12 cellular contexts compared by ENCODE assay signal in genomic region chr16:72198021-72198420, GRCh38. TPM values are rescaled to one million over a fixed set of nuclear protein-coding genes. Genes with fewer than 3 reads are reported as not detected.
A peak's percentile ranks its signal among the peaks of the same experiment; 100 is the strongest.
DNase-seq lines count a peak whose midpoint lies in the region; ATAC-seq and TF ChIP-seq lines count a peak whose summit lies in the region.
"Had no signal": no experiment of that assay in that cellular context is flagged by ENCODE, and none has a peak within 500 bp of the region (broad histone marks: within the 10 kb centered on the region; RNA-seq: fewer than 3 reads in every experiment).

No MANE protein-coding gene starts in this region.

- POLR2A ChIA-PET in BJ (lab: Charles Lee): no interaction called here

- CTCF ChIA-PET in BJ (lab: Yijun Ruan, JAX): interaction anchor here (1.3 to 1.5 kb wide), 3 partner anchors 8 to 12 kb away, joined by 3 to 4 read pairs (median 3); no protein-coding TSS in a partner anchor

- no peaks in the 10 kb centered on the region for H3K27me3 ChIP-seq in BJ (ENCODE audit: control insufficient read depth, insufficient read depth, low read length)
- H3K27me3 ChIP-seq: breast epithelium had no signal

- no peak overlapping the region for H3K4me3 ChIP-seq in BJ (ENCODE audit: low read depth, low read length)
- H3K4me3 ChIP-seq: breast epithelium, HAP-1 had no signal

- DNase-seq in BJ (ENCODE audit: low read depth) (peak; percentile 37), NCI-H1436 (lab: John Stamatoyannopoulos, UW) (peak; percentile 71), caudate nucleus (lab: John Stamatoyannopoulos, UW) (peak in 51 of 61 donors; percentile 10 to 96 (median 65)), myocyte (ENCODE audit: low read depth) (peak; percentile 54), T1000 (lab: John Stamatoyannopoulos, UW) (no peak)
- DNase-seq: Kasumi-1, T-helper 9 cell had no signal

- ATAC-seq in GM19035 (IDR thresholded peaks at IDR 0.05; ENCODE audit: unreplicated experiment) (no peak), GM21381 (IDR thresholded peaks at IDR 0.05; ENCODE audit: unreplicated experiment) (no peak), GM18517 (IDR thresholded peaks at IDR 0.05; ENCODE audit: unreplicated experiment) (no peak)

- H3K36me3 ChIP-seq in BJ (ENCODE audit: control insufficient read depth, insufficient read depth, low read length): no peaks in the 10 kb centered on the region
- H3K36me3 ChIP-seq: breast epithelium, HAP-1 had no signal

- peak overlapping the region; percentile 93 for H3K27ac ChIP-seq in caudate nucleus (ENCODE audit: low read depth, low read length)

- TF ChIP-seq CTCF in BJ (IDR thresholded peaks at IDR 0.05; ENCODE audit: insufficient read depth, low read depth, low read length): no peak

RNA-seq across cellular contexts. Expression of gene PMFBP1, which starts 26.1 kb away (rescaled TPM):
- polyA plus RNA-seq in BJ (2011; rRNA removed): 0.04 and 0.07 TPM in 2 replicates
- not detected in 2 replicates for polyA minus RNA-seq in BJ (2011; rRNA and poly(A)+ RNA removed)
- not detected in 2 replicates for total RNA-seq in myocyte
- 0.58 TPM for polyA plus RNA-seq in myocyte (2012)
